In genomic region chr9:114836769-114837168, GRCh38 we compare ENCODE assay signal across 18 cellular contexts. TPM values are rescaled to one million over a fixed set of nuclear protein-coding genes. Genes with fewer than 3 reads are reported as not detected.
DNase-seq lines count a peak whose midpoint lies in the region; ATAC-seq, FAIRE-seq and TF ChIP-seq lines count a peak whose summit lies in the region.
"Had no signal": no experiment of that assay in that cellular context is flagged by ENCODE, and none has a peak within 500 bp of the region (broad histone marks: within the 10 kb centered on the region; RNA-seq: fewer than 3 reads in every experiment).

No MANE protein-coding gene starts in this region.

- H3K4me2 ChIP-seq in astrocyte (ENCODE audit: low read length), result no peak overlapping the region
- H3K4me2 ChIP-seq: KMS-11 had no signal

- peaks cover 18% of the 10 kb centered on the region for H3K36me3 Mint-ChIP-seq in activated naive CD4-positive, alpha-beta T cell treated with anti-CD3 and anti-CD28 coated beads, Interleukin-2, amount 10 ng/mL, durations not matched to agents 7 days and 5 days
- peaks cover 1% of the 10 kb centered on the region for H3K36me3 Mint-ChIP-seq in astrocyte (ENCODE audit: low read depth, unreplicated experiment)

- H3K36me3 ChIP-seq in astrocyte (ENCODE audit: insufficient read depth, low read length), result no peaks in the 10 kb centered on the region

- H3K27me3 Mint-ChIP-seq in activated naive CD4-positive, alpha-beta T cell treated with anti-CD3 and anti-CD28 coated beads, Interleukin-2, amount 10 ng/mL, durations not matched to agents 7 days and 5 days, result peaks cover 4% of the 10 kb centered on the region
- no peaks in the 10 kb centered on the region for H3K27me3 Mint-ChIP-seq in astrocyte (ENCODE audit: low read depth, unreplicated experiment)
- H3K27me3 Mint-ChIP-seq: dendritic cell treated with granulocyte-macrophage colony-stimulating factor and Interleukin-4, amounts not matched to agents 40 ng/mL and 50 ng/mL, for 4 days had no signal

- no peak for TF ChIP-seq CTCF in astrocyte (IDR thresholded peaks at IDR 0.05; ENCODE audit: insufficient read depth, low read depth, low read length)

- CTCF ChIA-PET in activated naive CD4-positive, alpha-beta T cell treated with anti-CD3 and anti-CD28 coated beads, Interleukin-2, amount 10 ng/mL, durations not matched to agents 7 days and 5 days (lab: Charles Lee), result no interaction called here

- no peak overlapping the region for H3K27ac Mint-ChIP-seq in activated naive CD4-positive, alpha-beta T cell treated with anti-CD3 and anti-CD28 coated beads, Interleukin-2, amount 10 ng/mL, durations not matched to agents 7 days and 5 days
- no peak overlapping the region for H3K27ac Mint-ChIP-seq in astrocyte (ENCODE audit: unreplicated experiment)
- H3K27ac Mint-ChIP-seq: dendritic cell treated with granulocyte-macrophage colony-stimulating factor and Interleukin-4, amounts not matched to agents 40 ng/mL and 50 ng/mL, for 4 days; naive thymus-derived CD4-positive, alpha-beta T cell had no signal

- H3K4me3 Mint-ChIP-seq in activated naive CD4-positive, alpha-beta T cell treated with anti-CD3 and anti-CD28 coated beads, Interleukin-2, amount 10 ng/mL, durations not matched to agents 7 days and 5 days, result no peak overlapping the region
- peak overlapping the region; percentile 12 for H3K4me3 Mint-ChIP-seq in astrocyte (ENCODE audit: unreplicated experiment)
- H3K4me3 Mint-ChIP-seq: dendritic cell treated with granulocyte-macrophage colony-stimulating factor and Interleukin-4, amounts not matched to agents 40 ng/mL and 50 ng/mL, for 4 days; naive thymus-derived CD4-positive, alpha-beta T cell had no signal

- ATAC-seq in stimulated activated naive CD8-positive, alpha-beta T cell treated with anti-CD3 and anti-CD28 coated beads, Interleukin-15, Interleukin-2, amounts not matched to agents 100 U/mL and 50 U/mL, for 24 hours, result peak; percentile 95
- ATAC-seq in HG02623 (IDR thresholded peaks at IDR 0.05; ENCODE audit: unreplicated experiment), result no peak
- ATAC-seq: body of pancreas; naive thymus-derived CD4-positive, alpha-beta T cell; Right ventricle myocardium inferior had no signal

- no peaks in the 10 kb centered on the region for H3K9me3 ChIP-seq in astrocyte (ENCODE audit: insufficient read depth, low read depth, low read length)
- H3K9me3 ChIP-seq: body of pancreas had no signal

- no peaks in the 10 kb centered on the region for H3K4me1 ChIP-seq in astrocyte (ENCODE audit: insufficient read depth, low read length)
- H3K4me1 ChIP-seq: body of pancreas had no signal

- H3K79me2 ChIP-seq in astrocyte (ENCODE audit: insufficient read depth, low read length), result no peaks in the 10 kb centered on the region

- peak; percentile 22 for DNase-seq in activated naive CD4-positive, alpha-beta T cell treated with anti-CD3 and anti-CD28 coated beads, Interleukin-2, amount 10 ng/mL, durations not matched to agents 7 days and 5 days
- DNase-seq in activated naive CD4-positive, alpha-beta T cell treated with anti-CD3 and anti-CD28 coated beads, Interleukin-2, amount 50 U/mL, for 16 hours, result no peak
- DNase-seq in RPMI7951 (ENCODE audit: low read depth), result peak; percentile 26
- DNase-seq in astrocyte (ENCODE audit: low read depth), result no peak
- DNase-seq in stimulated activated naive CD8-positive, alpha-beta T cell treated with anti-CD3 and anti-CD28 coated beads, Interleukin-15, Interleukin-2, amounts not matched to agents 100 U/mL and 50 U/mL, for 24 hours, result peak; percentile 46
- DNase-seq in GDM1 (lab: John Stamatoyannopoulos, UW), result no peak
- DNase-seq in SK-N-DZ (ENCODE audit: low spot score), result no peak
- DNase-seq: activated effector memory CD4-positive, alpha-beta T cell treated with Interleukin-2 at 50 U/mL for 16 hours; body of pancreas; glutamatergic neuron; NCI-H1436 treated with DMSO at 0.1 percent for 48 hours; small intestine had no signal

- peaks cover 12% of the 10 kb centered on the region for H3K9me3 Mint-ChIP-seq in activated naive CD4-positive, alpha-beta T cell treated with anti-CD3 and anti-CD28 coated beads, Interleukin-2, amount 10 ng/mL, durations not matched to agents 7 days and 5 days
- peaks cover 5% of the 10 kb centered on the region for H3K9me3 Mint-ChIP-seq in astrocyte (ENCODE audit: unreplicated experiment)

- no peaks in the 10 kb centered on the region for H3K27me3 ChIP-seq in astrocyte (ENCODE audit: insufficient read depth, low read length)
- H3K27me3 ChIP-seq: body of pancreas had no signal

- no peak for FAIRE-seq in astrocyte (lab: Jason Lieb, UNC)
- FAIRE-seq: small intestine had no signal

- peaks cover 10% of the 10 kb centered on the region for H3K4me1 Mint-ChIP-seq in activated naive CD4-positive, alpha-beta T cell treated with anti-CD3 and anti-CD28 coated beads, Interleukin-2, amount 10 ng/mL, durations not matched to agents 7 days and 5 days
- peaks cover 8% of the 10 kb centered on the region for H3K4me1 Mint-ChIP-seq in astrocyte (ENCODE audit: low read depth, unreplicated experiment)

- no peak overlapping the region for H3K9ac ChIP-seq in astrocyte (ENCODE audit: low read length)
- H3K9ac ChIP-seq: KMS-11 had no signal

- H3K27ac ChIP-seq in astrocyte (ENCODE audit: low read depth, low read length), result no peak overlapping the region
- H3K27ac ChIP-seq: body of pancreas, KMS-11 had no signal

- H3K4me3 ChIP-seq in astrocyte (ENCODE audit: insufficient read depth, low read depth, low read length), result no peak overlapping the region
- H3K4me3 ChIP-seq: body of pancreas, lung had no signal

- H4K20me1 ChIP-seq in astrocyte (ENCODE audit: insufficient read depth, low read length), result no peaks in the 10 kb centered on the region

- no peak overlapping the region for H2AFZ ChIP-seq in astrocyte (ENCODE audit: low read depth, low read length)

RNA-seq across cellular contexts. Expression of gene TNFSF15, which starts 30.9 kb away (rescaled TPM):
- 0.24 and 0.49 TPM in 2 replicates for total RNA-seq in RPMI7951 (2014; rRNA removed; shearing (Covaris generic))
- 4.2 and 10.3 TPM in 2 replicates for total RNA-seq in astrocyte
- polyA plus RNA-seq in SK-N-DZ (2014; cell fraction: cytosol; rRNA removed), result not detected in 2 replicates
- not detected in 2 replicates for polyA plus RNA-seq in SK-N-DZ (2014; cell fraction: nucleus; rRNA removed)
- polyA plus RNA-seq: naive thymus-derived CD4-positive, alpha-beta T cell had no signal

Comparison
In these comparisons a context has a peak if more than half of its experiments do, and no peak if none do; other contexts are left out.
1. DNase-seq: peak in activated naive CD4-positive, alpha-beta T cell treated with anti-CD3 and anti-CD28 coated beads, Interleukin-2, amount 10 ng/mL, durations not matched to agents 7 days and 5 days (single experiment), RPMI7951 (single experiment) and stimulated activated naive CD8-positive, alpha-beta T cell treated with anti-CD3 and anti-CD28 coated beads, Interleukin-15, Interleukin-2, amounts not matched to agents 100 U/mL and 50 U/mL, for 24 hours (single experiment); none in activated naive CD4-positive, alpha-beta T cell treated with anti-CD3 and anti-CD28 coated beads, Interleukin-2, amount 50 U/mL, for 16 hours (single experiment), astrocyte (single experiment), GDM1 (single experiment) and SK-N-DZ (single experiment).